Comparison of ENCODE assay signal across 9 cellular contexts in the genomic region with DNA sequence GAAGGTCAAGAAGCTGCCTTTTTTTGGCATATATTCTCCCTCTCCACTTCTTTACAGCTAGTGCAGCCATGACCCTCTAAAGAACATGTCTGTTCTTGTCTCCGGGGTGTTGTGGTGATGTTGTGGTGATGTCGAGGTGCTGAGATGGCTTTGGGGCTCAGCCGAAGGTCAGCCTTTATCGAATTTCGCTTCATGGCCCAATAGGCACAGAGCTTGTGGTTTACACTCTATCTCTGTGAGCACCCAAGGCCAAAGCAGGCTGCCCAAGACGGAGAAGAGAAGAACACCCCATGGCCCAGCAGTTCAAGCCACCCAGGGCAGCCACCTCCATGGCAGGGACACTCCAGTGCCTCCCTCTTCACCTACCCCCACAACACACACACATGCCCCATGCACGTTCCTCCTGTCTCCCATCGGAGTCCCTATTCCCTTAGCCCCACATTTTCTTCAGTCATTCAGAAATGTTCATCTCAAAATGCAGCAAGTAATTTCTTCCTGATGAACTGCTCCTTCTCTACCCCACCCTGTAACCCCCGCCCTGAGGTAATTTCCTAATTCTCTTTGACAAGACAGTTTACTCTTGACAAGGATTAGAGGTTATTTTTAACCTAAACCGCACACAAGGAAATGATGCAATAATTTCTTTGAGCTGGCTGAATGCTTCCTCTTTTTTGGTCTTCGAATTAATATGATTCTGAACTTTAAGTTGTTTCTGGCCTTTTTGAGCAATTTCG. TPM values are rescaled to one million over a fixed set of nuclear protein-coding genes. Genes with fewer than 3 reads are reported as not detected.
DNase-seq lines count a peak whose midpoint lies in the region; ATAC-seq and TF ChIP-seq lines count a peak whose summit lies in the region.
"Had no signal": no experiment of that assay in that cellular context is flagged by ENCODE, and none has a peak within 500 bp of the region (broad histone marks: within the 10 kb centered on the region; RNA-seq: fewer than 3 reads in every experiment).

No MANE protein-coding gene starts in this region.

- H3K4me3 ChIP-seq in adipocyte (ENCODE audit: low read length) (no peak overlapping the region), sigmoid colon (no peak overlapping the region)

- no peaks in the 10 kb centered on the region for H3K9me3 Mint-ChIP-seq in IgD-negative memory B cell

- TF ChIP-seq CTCF in sigmoid colon (IDR thresholded peaks at IDR 0.05): no peak

- peaks cover 3% of the 10 kb centered on the region for H3K36me3 Mint-ChIP-seq in IgD-negative memory B cell

- WGBS in sigmoid colon, 2 donors: 59 to 79% methylated on average over 12 of the region's 12 CpGs

- peak overlapping the region; percentile 30 to 94 (median 65) for H3K4me3 Mint-ChIP-seq in IgD-negative memory B cell

- peaks cover 10% of the 10 kb centered on the region for H3K27me3 ChIP-seq in adipocyte (replicated peaks; ENCODE audit: control insufficient read depth, insufficient read depth, low read length)
- H3K27me3 ChIP-seq in sigmoid colon: no peaks in the 10 kb centered on the region

- DNase-seq in DMS53 (lab: John Stamatoyannopoulos, UW) (peak; percentile 13), DMS53 treated with DMSO at 0.1 percent for 48 hours (lab: John Stamatoyannopoulos, UW; ENCODE audit: unreplicated experiment) (no peak), adipocyte (ENCODE audit: low read depth) (peak; percentile 52), sigmoid colon (no peak), erythroblast (lab: John Stamatoyannopoulos, UW) (no peak)
- no peak for DNase-seq in stimulated activated naive CD8-positive, alpha-beta T cell treated with anti-CD3 and anti-CD28 coated beads, Interleukin-15, Interleukin-2, amounts not matched to agents 100 U/mL and 50 U/mL, for 24 hours

- TF ChIP-seq EP300 in sigmoid colon (IDR thresholded peaks at IDR 0.05): no peak

- TF ChIP-seq POLR2A in sigmoid colon (IDR thresholded peaks at IDR 0.05) (no peak), erythroblast (IDR thresholded peaks at IDR 0.05; ENCODE audit: low read length) (no peak)

- H3K4me1 Mint-ChIP-seq in IgD-negative memory B cell: peaks cover 14 to 28% (median 23%) of the 10 kb centered on the region in 3 donors

- H3K27me3 Mint-ChIP-seq in IgD-negative memory B cell: no peaks in the 10 kb centered on the region

- ATAC-seq in GM21619 (IDR thresholded peaks at IDR 0.05; ENCODE audit: unreplicated experiment): peak; percentile 78
- peak; percentile 49 for ATAC-seq in stimulated activated naive CD8-positive, alpha-beta T cell treated with anti-CD3 and anti-CD28 coated beads, Interleukin-15, Interleukin-2, amounts not matched to agents 100 U/mL and 50 U/mL, for 24 hours

- intact Hi-C loops in sigmoid colon (cut with DNase I): no loop called here

- no peak overlapping the region for H3K27ac ChIP-seq in sigmoid colon
- H3K27ac ChIP-seq: 22Rv1 had no signal

- H3K4me1 ChIP-seq in adipocyte (ENCODE audit: control insufficient read depth, insufficient read depth, low read length): peaks cover 40% of the 10 kb centered on the region
- peaks cover 0 to 14% (median 6%) of the 10 kb centered on the region in 4 donors for H3K4me1 ChIP-seq in sigmoid colon

- H3K27ac Mint-ChIP-seq in IgD-negative memory B cell: peak overlapping the region; percentile 30 to 74 (median 36)

- H3K9me3 ChIP-seq in adipocyte (ENCODE audit: control insufficient read depth, low read length) (no peaks in the 10 kb centered on the region), sigmoid colon (no peaks in the 10 kb centered on the region)

- no peak overlapping the region for H3K9ac ChIP-seq in adipocyte (ENCODE audit: low read length)

- H3K36me3 ChIP-seq in adipocyte (ENCODE audit: control insufficient read depth, insufficient read depth, low read length, severe bottlenecking): no peaks in the 10 kb centered on the region
- H3K36me3 ChIP-seq in sigmoid colon: no peaks in the 10 kb centered on the region

RNA-seq across cellular contexts. Expression of a gene that starts 18.6 kb away (rescaled TPM):
- polyA plus RNA-seq in IgD-negative memory B cell: not detected
- 10 to 100 TPM in 1 of 4 donors, 1 to 10 TPM in 3; 1.4 to 34.5 (median 3.2) TPM for total RNA-seq in sigmoid colon
- polyA plus RNA-seq in sigmoid colon: under 1 TPM; 0.23 to 0.60 (median 0.55) TPM

Comparison
In these comparisons a context has a peak if more than half of its experiments do, and no peak if none do; other contexts are left out.
1. DNase-seq: peak in DMS53 (single experiment) and adipocyte (single experiment); none in DMS53 treated with DMSO at 0.1 percent for 48 hours (single experiment), stimulated activated naive CD8-positive, alpha-beta T cell treated with anti-CD3 and anti-CD28 coated beads, Interleukin-15, Interleukin-2, amounts not matched to agents 100 U/mL and 50 U/mL, for 24 hours (single experiment), sigmoid colon (single experiment) and erythroblast (0 of 2).